ENCODE assay signal across 2 cellular contexts in genomic region chr6:108117427-108118358, GRCh38.
TF ChIP-seq lines count a peak whose summit lies in the region.

No MANE protein-coding gene starts in this region.

TF ChIP-seq in GM23338, 12 proteins besides CTCF, POLR2A, EP300 and RAD21:
- TF ChIP-seq EZH2phosphoT487 (IDR thresholded peaks at IDR 0.05; ENCODE audit: unreplicated experiment) (peak; percentile 89), NANOG (IDR thresholded peaks at IDR 0.05; ENCODE audit: borderline replicate concordance) (no peak), EZH2 (IDR thresholded peaks at IDR 0.05; ENCODE audit: low read depth, unreplicated experiment) (peak; percentile 99)

TF ChIP-seq in endothelial cell of umbilical vein, 7 proteins besides CTCF, POLR2A, EP300 and RAD21 (continued from another document):
- no peak for TF ChIP-seq GATA2 (IDR thresholded peaks at IDR 0.05; ENCODE audit: insufficient read depth, insufficient read length, low read depth, low read length)
